ENCODE assay signal across 34 cellular contexts in genomic region chr7:88386757-88387156, GRCh38.
"Had no signal": no experiment of that assay in that cellular context is flagged by ENCODE, and none has a peak within 500 bp of the region (broad histone marks: within the 10 kb centered on the region; RNA-seq: fewer than 3 reads in every experiment).

No MANE protein-coding gene starts in this region.

- DNase-seq: activated B cell treated with CpG ODN at 0.5 μM for 24 hours; activated CD4-positive, alpha-beta memory T cell treated with anti-CD3 and anti-CD28 coated beads for 36 hours; activated CD4-positive, alpha-beta T cell treated with anti-CD3 and anti-CD28 coated beads for 4 hours; activated CD4-positive, alpha-beta T cell treated with anti-CD3 and anti-CD28 coated beads, Interleukin-2, amount 10 ng/mL, durations not matched to agents 24 days and 14 days; activated CD4-positive, alpha-beta T cell treated with anti-CD3 and anti-CD28 coated beads, Interleukin-2, amount 50 U/mL, for 1 hour; activated CD4-positive, alpha-beta T cell treated with anti-CD3 and anti-CD28 coated beads, Interleukin-2, amount 50 U/mL, for 4 hours; activated CD4-positive, CD25-positive, alpha-beta regulatory T cell treated with anti-CD3 and anti-CD28 coated beads, Interleukin-2, amount 50 U/mL, for 72 hours; activated CD8-positive, alpha-beta memory T cell treated with anti-CD3 and anti-CD28 coated beads, Interleukin-2, amount 50 U/mL, for 4 hours; activated CD8-positive, alpha-beta T cell treated with anti-CD3 and anti-CD28 coated beads for 36 hours; activated effector memory CD4-positive, alpha-beta T cell treated with anti-CD3 and anti-CD28 coated beads, Interleukin-2, amount 50 U/mL, for 16 hours; activated gamma-delta T cell treated with Interleukin-2 at 50 U/mL for 16 hours; activated naive CD4-positive, alpha-beta T cell; activated naive CD4-positive, alpha-beta T cell treated with anti-CD3 and anti-CD28 coated beads for 36 hours; activated naive CD4-positive, alpha-beta T cell treated with anti-CD3 and anti-CD28 coated beads, Interleukin-2, amount 50 U/mL, for 16 hours; activated naive CD8-positive, alpha-beta T cell treated with anti-CD3 and anti-CD28 coated beads for 36 hours; activated T-cell treated with anti-CD3 and anti-CD28 coated beads for 4 hours; activated T-cell treated with anti-CD3 and anti-CD28 coated beads, Interleukin-2, amount 50 U/mL, for 1 hour; activated T-cell treated with anti-CD3 and anti-CD28 coated beads, Interleukin-2, amount 50 U/mL, for 4 hours; activated T-cell treated with anti-CD3 and anti-CD28 coated beads, Interleukin-2, amount 50 U/mL, for 72 hours; adrenal gland; amniotic stem cell; aorta; body of pancreas; brain microvascular endothelial cell; central memory CD4-positive, alpha-beta T cell; T-helper 1 cell; T-helper 2 cell; T-helper 9 cell had no signal

- ATAC-seq: activated CD8-positive, alpha-beta T cell treated with anti-CD3 and anti-CD28 coated beads for 36 hours; activated naive CD4-positive, alpha-beta T cell treated with anti-CD3 and anti-CD28 coated beads, Interleukin-2, amount 50 U/mL, for 72 hours; activated T-cell treated with anti-CD3 and anti-CD28 coated beads, Interleukin-2, amount 50 U/mL, for 4 hours; activated T-cell treated with anti-CD3 and anti-CD28 coated beads, Interleukin-2, amount 50 U/mL, for 72 hours; activated T-helper 17 cell treated with anti-CD3 and anti-CD28 coated beads, Interleukin-2, amount 50 U/mL, for 72 hours; body of pancreas had no signal

- H3K9me3 ChIP-seq: adrenal gland, body of pancreas, breast epithelium had no signal

- H3K4me3 ChIP-seq: adrenal gland, body of pancreas, breast epithelium had no signal

- H3K27ac ChIP-seq: adrenal gland, body of pancreas, brain microvascular endothelial cell, breast epithelium, VCaP had no signal

- H3K27me3 ChIP-seq: adrenal gland, body of pancreas, brain microvascular endothelial cell, breast epithelium had no signal

- H3K4me1 ChIP-seq: adrenal gland, body of pancreas, breast epithelium had no signal

- H3K36me3 ChIP-seq: adrenal gland, brain microvascular endothelial cell, breast epithelium had no signal

- FAIRE-seq: astrocyte, TTC549 had no signal
